In genomic region chr19:47348819-47349795, GRCh38 we compare ENCODE assay signal across 1 cellular context.
TF ChIP-seq lines count a peak whose summit lies in the region.

Gene DHX34 (plus strand): TSS chr19:47349315. CDS start chr19:47353031, 3,716 bp downstream.

TF ChIP-seq in HepG2, 621 proteins besides CTCF, POLR2A, EP300 and RAD21 (continued from another document and continues in another):
- TF ChIP-seq FOXC1 (CRISPR knock-in tag; IDR thresholded peaks at IDR 0.05; ENCODE audit: borderline replicate concordance), result 0 out of 2 replicates have a peak, but pooled peaks have one; percentile 72
- TF ChIP-seq USF2 (IDR thresholded peaks at IDR 0.05; ENCODE audit: low read depth, low read length), result no peak
- TF ChIP-seq USF2 (CRISPR knock-in tag; IDR thresholded peaks at IDR 0.05; ENCODE audit: borderline replicate concordance), result peak; percentile 55; the same call in 1 of the 2 replicates
- TF ChIP-seq MTA1 (CRISPR knock-in tag; IDR thresholded peaks at IDR 0.05; ENCODE audit: borderline replicate concordance), result peak; percentile 35; the same call in 1 of the 2 replicates
- TF ChIP-seq DDIT3 (CRISPR knock-in tag; IDR thresholded peaks at IDR 0.05), result no peak
- no peak for TF ChIP-seq KLF13 (CRISPR knock-in tag; IDR thresholded peaks at IDR 0.05)
- TF ChIP-seq HMGXB3 (CRISPR knock-in tag; IDR thresholded peaks at IDR 0.05; ENCODE audit: borderline replicate concordance), result no peak
- peak; percentile 62; the same call in 1 of the 2 replicates for TF ChIP-seq ZSCAN31 (CRISPR knock-in tag; IDR thresholded peaks at IDR 0.05; ENCODE audit: low read depth)
- peak; percentile 95 for TF ChIP-seq GABPB1 (CRISPR knock-in tag; IDR thresholded peaks at IDR 0.05)
- TF ChIP-seq HBP1 (CRISPR knock-in tag; IDR thresholded peaks at IDR 0.05; ENCODE audit: low read depth), result 0 out of 2 replicates have a peak, but pooled peaks have one; percentile 11
- peak; percentile 32; the same call in 1 of the 2 replicates for TF ChIP-seq ARID2 (CRISPR knock-in tag; IDR thresholded peaks at IDR 0.05; ENCODE audit: borderline replicate concordance)
- TF ChIP-seq GPN1 (CRISPR knock-in tag; IDR thresholded peaks at IDR 0.05; ENCODE audit: borderline replicate concordance), result no peak
- no peak for TF ChIP-seq SETDB1 (CRISPR knock-in tag; IDR thresholded peaks at IDR 0.05; ENCODE audit: borderline replicate concordance)
- 0 out of 2 replicates have a peak, but pooled peaks have one; percentile 25 for TF ChIP-seq NCOA1 (CRISPR knock-in tag; IDR thresholded peaks at IDR 0.05)
- TF ChIP-seq ZNF598 (CRISPR knock-in tag; IDR thresholded peaks at IDR 0.05; ENCODE audit: borderline replicate concordance), result peak; percentile 42; the same call in 1 of the 2 replicates
- no peak for TF ChIP-seq REL (CRISPR knock-in tag; conservative IDR thresholded peaks at IDR 0.05)
- peak; percentile 67; the same call in 1 of the 2 replicates for TF ChIP-seq ZNF772 (CRISPR knock-in tag; IDR thresholded peaks at IDR 0.05)
- 0 out of 2 replicates have a peak, but pooled peaks have one; percentile 61 for TF ChIP-seq HOMEZ (CRISPR knock-in tag; IDR thresholded peaks at IDR 0.05; ENCODE audit: low read depth)
- no peak for TF ChIP-seq PRPF4 (IDR thresholded peaks at IDR 0.05; ENCODE audit: low read depth, low read length, poor library complexity, severe bottlenecking)
- no peak for TF ChIP-seq ATF7 (IDR thresholded peaks at IDR 0.05)
- TF ChIP-seq ATF7 (CRISPR knock-in tag; IDR thresholded peaks at IDR 0.05), result no peak
- TF ChIP-seq ELF1 (CRISPR knock-in tag; IDR thresholded peaks at IDR 0.05), result peak; percentile 90
- TF ChIP-seq ZNF605 (CRISPR knock-in tag; IDR thresholded peaks at IDR 0.05), result peak; percentile 82; the same call in 1 of the 2 replicates
- TF ChIP-seq IRF1 (CRISPR knock-in tag; IDR thresholded peaks at IDR 0.05; ENCODE audit: low read depth), result 0 out of 2 replicates have a peak, but pooled peaks have one; percentile 48
- peak; percentile 44; the same call in 1 of the 2 replicates for TF ChIP-seq ZNF792 (CRISPR knock-in tag; IDR thresholded peaks at IDR 0.05)
- no peak for TF ChIP-seq CSRNP2 (CRISPR knock-in tag; conservative IDR thresholded peaks at IDR 0.05; ENCODE audit: low read depth)
- TF ChIP-seq FIP1L1 (IDR thresholded peaks at IDR 0.05; ENCODE audit: borderline replicate concordance, insufficient read depth, low read depth, low read length), result 0 out of 2 replicates have a peak, but pooled peaks have one; percentile 88
- TF ChIP-seq FOSL2 (CRISPR knock-in tag; IDR thresholded peaks at IDR 0.05), result peak; percentile 28; the same call in 1 of the 2 replicates
- TF ChIP-seq PHF5A (CRISPR knock-in tag; IDR thresholded peaks at IDR 0.05; ENCODE audit: low read depth, unreplicated experiment), result no peak
- TF ChIP-seq ZNF607 (CRISPR knock-in tag; IDR thresholded peaks at IDR 0.05; ENCODE audit: borderline replicate concordance), result peak; percentile 91; the same call in 1 of the 2 replicates
- peak; percentile 30; the same call in 1 of the 2 replicates for TF ChIP-seq DMAP1 (CRISPR knock-in tag; IDR thresholded peaks at IDR 0.05)
- TF ChIP-seq SP4 (CRISPR knock-in tag; IDR thresholded peaks at IDR 0.05), result peak; percentile 94
- no peak for TF ChIP-seq ZNF615 (CRISPR knock-in tag; IDR thresholded peaks at IDR 0.05; ENCODE audit: borderline replicate concordance)
- TF ChIP-seq NFE2L1 (CRISPR knock-in tag; IDR thresholded peaks at IDR 0.05; ENCODE audit: borderline replicate concordance), result no peak
- 0 out of 2 replicates have a peak, but pooled peaks have one; percentile 27 for TF ChIP-seq SNAPC4 (CRISPR knock-in tag; IDR thresholded peaks at IDR 0.05)
- TF ChIP-seq CEBPZ (IDR thresholded peaks at IDR 0.05; ENCODE audit: low read length), result no peak
- TF ChIP-seq ZNF121 (CRISPR knock-in tag; IDR thresholded peaks at IDR 0.05), result no peak
- 0 out of 2 replicates have a peak, but pooled peaks have one; percentile 60 for TF ChIP-seq ZNF225 (CRISPR knock-in tag; IDR thresholded peaks at IDR 0.05)
